ENCODE assay signal across 12 cellular contexts in the genomic region with DNA sequence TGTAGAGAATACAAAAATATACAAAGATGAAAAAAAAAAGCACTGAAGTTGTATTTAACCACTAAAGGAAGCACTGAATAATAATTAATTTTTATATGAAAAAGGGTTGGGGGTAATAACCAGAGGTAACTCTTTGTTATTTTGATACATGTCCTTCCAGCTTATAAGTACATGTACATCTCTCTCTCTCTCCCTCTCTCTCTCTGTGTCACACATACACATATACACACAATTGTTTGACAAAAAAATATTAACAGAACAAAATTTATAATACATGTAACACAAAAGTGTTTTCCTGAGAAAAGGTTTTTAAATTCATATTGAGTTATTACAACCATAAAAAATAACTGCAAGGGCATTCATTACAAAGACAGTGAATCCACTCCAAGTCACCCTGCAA. TPM values are rescaled to one million over a fixed set of nuclear protein-coding genes. Genes with fewer than 3 reads are reported as not detected.
A peak's percentile ranks its signal among the peaks of the same experiment; 100 is the strongest.
DNase-seq lines count a peak whose midpoint lies in the region; TF ChIP-seq lines count a peak whose summit lies in the region.
"Had no signal": no experiment of that assay in that cellular context is flagged by ENCODE, and none has a peak within 500 bp of the region (broad histone marks: within the 10 kb centered on the region; RNA-seq: fewer than 3 reads in every experiment).

No MANE protein-coding gene starts in this region.

- peaks cover 49% of the 10 kb centered on the region for H3K4me1 ChIP-seq in skeletal muscle satellite cell (ENCODE audit: control insufficient read depth, insufficient read depth, low read length)

- peak overlapping the region; percentile 72 for H3K4me2 ChIP-seq in skeletal muscle satellite cell (ENCODE audit: low read length)
- H3K4me2 ChIP-seq: PC-9 had no signal

- H3K36me3 ChIP-seq in skeletal muscle satellite cell (ENCODE audit: insufficient read depth, low read length): no peaks in the 10 kb centered on the region

- peak overlapping the region in 40 of 59 donors; percentile 11 to 84 (median 66) for H3K27ac ChIP-seq in dorsolateral prefrontal cortex
- H3K27ac ChIP-seq: 22Rv1, PC-9 had no signal

- H3K27me3 ChIP-seq in dorsolateral prefrontal cortex (no peaks in the 10 kb centered on the region), skeletal muscle satellite cell (ENCODE audit: control insufficient read depth, insufficient read depth, low read length) (no peaks in the 10 kb centered on the region)

- H3K4me3 ChIP-seq in NB4 (ENCODE audit: low read depth, low read length): peak overlapping the region; percentile 58
- H3K4me3 ChIP-seq in dorsolateral prefrontal cortex: peak overlapping the region in 46 of 59 donors; percentile 3 to 56 (median 38)
- peak overlapping the region; percentile 59 for H3K4me3 ChIP-seq in skeletal muscle satellite cell (ENCODE audit: low read length)
- H3K4me3 ChIP-seq: PC-9 had no signal

- TF ChIP-seq CTCF in NB4 (IDR thresholded peaks at IDR 0.05; ENCODE audit: low read depth, low read length) (no peak), dorsolateral prefrontal cortex (IDR thresholded peaks at IDR 0.05 in 54 of 56, conservative IDR thresholded peaks at IDR 0.05 in 2 of 56; ENCODE audit: low read depth in 1 of 56, partially characterized antibody in 56 of 56) (no peak), GM20000 (IDR thresholded peaks at IDR 0.05; ENCODE audit: extremely low read depth, missing control alignments) (no peak)

- H3K9ac ChIP-seq in skeletal muscle satellite cell (ENCODE audit: low read depth, low read length): peak overlapping the region; percentile 56

- peak; percentile 69 for DNase-seq in NCI-H2227 treated with DMSO at 0.1 percent for 48 hours (lab: John Stamatoyannopoulos, UW)
- DNase-seq in NCI-H2227 (lab: John Stamatoyannopoulos, UW; ENCODE audit: unreplicated experiment): no peak
- DNase-seq in NB4 (ENCODE audit: low read depth): no peak
- no peak for DNase-seq in dorsolateral prefrontal cortex
- DNase-seq in cerebellar cortex (ENCODE audit: low spot score): no peak
- DNase-seq in NCI-H526 treated with DMSO at 0.1 percent for 48 hours (lab: John Stamatoyannopoulos, UW): no peak
- DNase-seq in GM20000 (ENCODE audit: low spot score): no peak
- DNase-seq: DMS79, NCI-H1105 treated with DMSO at 0.1 percent for 48 hours, PC-9 had no signal

- intact Hi-C loops in dorsolateral prefrontal cortex (cut with DNase I): no loop called here

- no peak for TF ChIP-seq POLR2A in NB4 (IDR thresholded peaks at IDR 0.05; ENCODE audit: extremely low read depth, insufficient read length)

- H3K9me3 ChIP-seq in skeletal muscle satellite cell (replicated peaks; ENCODE audit: low read length): no peaks in the 10 kb centered on the region

RNA-seq across cellular contexts. Expression of gene WIPF1, which starts 4.6 kb away (rescaled TPM):
- total RNA-seq in dorsolateral prefrontal cortex: 100 to 1,000 TPM in 1 of 120 experiments, 10 to 100 TPM in 119; 15.8 to 100 (median 34.0) TPM
- 15.7 and 19.0 TPM in 2 replicates for total RNA-seq in skeletal muscle satellite cell (2012; rRNA removed)
